10 cellular contexts compared by ENCODE assay signal in the genomic region with DNA sequence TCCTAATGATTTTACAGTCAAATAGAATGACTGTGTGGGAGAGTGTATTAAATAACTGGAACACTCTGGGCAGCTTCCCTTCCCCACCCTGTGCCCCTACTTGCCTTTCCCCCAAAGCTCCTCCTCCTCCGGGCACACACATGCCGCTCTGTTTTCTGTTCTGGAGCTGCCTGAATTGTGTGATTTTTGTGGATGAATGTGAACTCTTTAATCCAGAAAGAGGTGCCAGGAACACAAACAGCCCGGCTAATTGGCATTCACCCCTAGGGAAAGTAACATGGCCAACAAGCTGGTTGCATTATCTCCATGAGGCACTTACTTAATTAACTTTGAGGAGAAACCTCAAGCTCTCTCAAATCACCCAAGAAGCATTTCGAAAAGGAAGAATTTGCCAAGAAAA. TPM values are rescaled to one million over a fixed set of nuclear protein-coding genes. Genes with fewer than 3 reads are reported as not detected.
A peak's percentile ranks its signal among the peaks of the same experiment; 100 is the strongest.
DNase-seq lines count a peak whose midpoint lies in the region; ATAC-seq and TF ChIP-seq lines count a peak whose summit lies in the region.
"Had no signal": no experiment of that assay in that cellular context is flagged by ENCODE, and none has a peak within 500 bp of the region (broad histone marks: within the 10 kb centered on the region; RNA-seq: fewer than 3 reads in every experiment).

No MANE protein-coding gene starts in this region.

- no peaks in the 10 kb centered on the region for H3K4me1 Mint-ChIP-seq in activated T-helper 2 cell treated with anti-CD3 and anti-CD28 coated beads, Interferon-gamma antibody, Interleukin-2, Interleukin-4, amounts not matched to agents 10 μg/mL and 5 μg/mL and 100 μg/mL, durations not matched to agents 14 hours and 24 hours and 36 hours (ENCODE audit: low read depth)
- H3K4me1 Mint-ChIP-seq: naive B cell had no signal

- WGBS in esophagus squamous epithelium, 2 donors: 17 to 44% methylated on average over 4 of the region's 4 CpGs

- H3K27ac Mint-ChIP-seq in activated T-helper 2 cell treated with anti-CD3 and anti-CD28 coated beads, Interferon-gamma antibody, Interleukin-2, Interleukin-4, amounts not matched to agents 10 μg/mL and 5 μg/mL and 100 μg/mL, durations not matched to agents 14 hours and 24 hours and 36 hours: no peak overlapping the region
- H3K27ac Mint-ChIP-seq: activated CD8-positive, alpha-beta memory T cell treated with anti-CD3 and anti-CD28 coated beads, Interleukin-2, amount 10 ng/mL, durations not matched to agents 7 days and 5 days had no signal

- no peaks in the 10 kb centered on the region for H3K36me3 Mint-ChIP-seq in activated T-helper 2 cell treated with anti-CD3 and anti-CD28 coated beads, Interferon-gamma antibody, Interleukin-2, Interleukin-4, amounts not matched to agents 10 μg/mL and 5 μg/mL and 100 μg/mL, durations not matched to agents 14 hours and 24 hours and 36 hours (ENCODE audit: low read depth)
- H3K36me3 Mint-ChIP-seq: naive B cell had no signal

- no peak for DNase-seq in SK-N-MC (ENCODE audit: low read depth, low spot score)
- DNase-seq in esophagus squamous epithelium (lab: John Stamatoyannopoulos, UW): no peak
- no peak for DNase-seq in mucosa of descending colon
- DNase-seq in tibial artery: peak; percentile 30 to 73
- DNase-seq in activated CD8-positive, alpha-beta memory T cell treated with anti-CD3 and anti-CD28 coated beads, Interleukin-2, amount 50 U/mL, for 48 hours: no peak
- no peak for DNase-seq in activated gamma-delta T cell (lab: John Stamatoyannopoulos, UW)
- no peak for DNase-seq in activated T-helper 2 cell treated with anti-CD3 and anti-CD28 coated beads, Interferon-gamma antibody, Interleukin-2, Interleukin-4, amounts not matched to agents 10 μg/mL and 5 μg/mL and 100 μg/mL, durations not matched to agents 14 hours and 24 hours and 36 hours (ENCODE audit: low spot score)
- DNase-seq in NOMO-1 treated with dmso at 0.1 percent for 144 hours (lab: John Stamatoyannopoulos, UW; ENCODE audit: unreplicated experiment): no peak
- DNase-seq: activated CD8-positive, alpha-beta memory T cell treated with anti-CD3 and anti-CD28 coated beads, Interleukin-2, amount 10 ng/mL, durations not matched to agents 7 days and 5 days; naive B cell had no signal

- TF ChIP-seq CTCF in esophagus squamous epithelium (IDR thresholded peaks at IDR 0.05) (no peak), mucosa of descending colon (IDR thresholded peaks at IDR 0.05) (no peak), tibial artery (IDR thresholded peaks at IDR 0.05) (no peak)

- intact Hi-C loops in esophagus squamous epithelium (cut with DNase I) (no loop called here), mucosa of descending colon (cut with DNase I, micrococcal nuclease) (no loop called here), tibial artery (cut with DNase I; ENCODE audit: low total_unique reads) (no loop called here)
- intact Hi-C loops in activated T-helper 2 cell treated with anti-CD3 and anti-CD28 coated beads, Interferon-gamma antibody, Interleukin-2, Interleukin-4, amounts not matched to agents 10 μg/mL and 5 μg/mL and 100 μg/mL, durations not matched to agents 14 hours and 24 hours and 36 hours (cut with micrococcal nuclease): no loop called here

- H3K9me3 ChIP-seq in SK-N-MC (ENCODE audit: low read depth, low read length) (no peaks in the 10 kb centered on the region), esophagus squamous epithelium (no peaks in the 10 kb centered on the region), mucosa of descending colon (no peaks in the 10 kb centered on the region), tibial artery (no peaks in the 10 kb centered on the region)

- peak; percentile 21 for ATAC-seq in mucosa of descending colon
- ATAC-seq: activated CD8-positive, alpha-beta memory T cell treated with anti-CD3 and anti-CD28 coated beads, Interleukin-2, amount 10 ng/mL, durations not matched to agents 7 days and 5 days had no signal

- H3K27me3 ChIP-seq in esophagus squamous epithelium (no peaks in the 10 kb centered on the region), tibial artery (no peaks in the 10 kb centered on the region)

- no peaks in the 10 kb centered on the region for H3K9me3 Mint-ChIP-seq in activated T-helper 2 cell treated with anti-CD3 and anti-CD28 coated beads, Interferon-gamma antibody, Interleukin-2, Interleukin-4, amounts not matched to agents 10 μg/mL and 5 μg/mL and 100 μg/mL, durations not matched to agents 14 hours and 24 hours and 36 hours
- H3K9me3 Mint-ChIP-seq: naive B cell had no signal

- H3K27ac ChIP-seq in SK-N-MC: peak overlapping the region; percentile 38; the same call in 1 of the 2 replicates
- peak overlapping the region; percentile 28 to 69 (median 64) for H3K27ac ChIP-seq in esophagus squamous epithelium
- H3K27ac ChIP-seq in tibial artery: peak overlapping the region; percentile 70 to 83

- no peak overlapping the region for H3K4me3 Mint-ChIP-seq in activated T-helper 2 cell treated with anti-CD3 and anti-CD28 coated beads, Interferon-gamma antibody, Interleukin-2, Interleukin-4, amounts not matched to agents 10 μg/mL and 5 μg/mL and 100 μg/mL, durations not matched to agents 14 hours and 24 hours and 36 hours (ENCODE audit: low read depth)
- H3K4me3 Mint-ChIP-seq: activated CD8-positive, alpha-beta memory T cell treated with anti-CD3 and anti-CD28 coated beads, Interleukin-2, amount 10 ng/mL, durations not matched to agents 7 days and 5 days; naive B cell had no signal

- H3K4me3 ChIP-seq in SK-N-MC (no peak overlapping the region), esophagus squamous epithelium (peak overlapping the region in 1 of 4 donors; percentile 47), mucosa of descending colon (no peak overlapping the region), tibial artery (peak overlapping the region; percentile 25 to 35)

- peaks cover 0 to 45% (median 10%) of the 10 kb centered on the region in 3 donors for H3K4me1 ChIP-seq in esophagus squamous epithelium
- no peaks in the 10 kb centered on the region for H3K4me1 ChIP-seq in mucosa of descending colon (ENCODE audit: low read depth)
- peaks cover 0 to 74% (median 40%) of the 10 kb centered on the region in 4 donors for H3K4me1 ChIP-seq in tibial artery

- H3K36me3 ChIP-seq in SK-N-MC (ENCODE audit: insufficient read depth, low read length): no peaks in the 10 kb centered on the region
- H3K36me3 ChIP-seq in esophagus squamous epithelium: no peaks in the 10 kb centered on the region
- no peaks in the 10 kb centered on the region for H3K36me3 ChIP-seq in mucosa of descending colon (ENCODE audit: low read depth)
- H3K36me3 ChIP-seq in tibial artery: no peaks in the 10 kb centered on the region

- H3K9ac ChIP-seq in SK-N-MC (ENCODE audit: insufficient read length): no peak overlapping the region

- H3K27me3 Mint-ChIP-seq in activated T-helper 2 cell treated with anti-CD3 and anti-CD28 coated beads, Interferon-gamma antibody, Interleukin-2, Interleukin-4, amounts not matched to agents 10 μg/mL and 5 μg/mL and 100 μg/mL, durations not matched to agents 14 hours and 24 hours and 36 hours (ENCODE audit: low read depth): peaks cover 30% of the 10 kb centered on the region

- TF ChIP-seq POLR2A in esophagus squamous epithelium (IDR thresholded peaks at IDR 0.05): no peak

RNA-seq across cellular contexts. Expression of a gene that starts 28.2 kb away (rescaled TPM):
- total RNA-seq in esophagus squamous epithelium (1 to 10 TPM in 2 of 4 donors, under 1 TPM in 2; 0.53 to 7.0 (median 3.5) TPM), mucosa of descending colon (10 to 100 TPM in 1 of 3 donors, 1 to 10 TPM in 2; 1.3 to 45.0 (median 2.4) TPM)
- total RNA-seq in activated T-helper 2 cell treated with anti-CD3 and anti-CD28 coated beads, Interferon-gamma antibody, Interleukin-2, Interleukin-4, amounts not matched to agents 10 μg/mL and 5 μg/mL and 100 μg/mL, durations not matched to agents 14 hours and 24 hours and 36 hours: 2.3 and 3.0 TPM in 2 replicates

Comparison
In these comparisons a context has a peak if more than half of its experiments do, and no peak if none do; other contexts are left out.
1. DNase-seq: peak in tibial artery (2 of 2); none in SK-N-MC (single experiment), esophagus squamous epithelium (single experiment), mucosa of descending colon (0 of 3), activated CD8-positive, alpha-beta memory T cell treated with anti-CD3 and anti-CD28 coated beads, Interleukin-2, amount 50 U/mL, for 48 hours (single experiment), activated gamma-delta T cell (single experiment), activated T-helper 2 cell treated with anti-CD3 and anti-CD28 coated beads, Interferon-gamma antibody, Interleukin-2, Interleukin-4, amounts not matched to agents 10 μg/mL and 5 μg/mL and 100 μg/mL, durations not matched to agents 14 hours and 24 hours and 36 hours (single experiment) and NOMO-1 treated with dmso at 0.1 percent for 144 hours (single experiment).
2. H3K4me3 ChIP-seq: peak in tibial artery (2 of 2); none in SK-N-MC (single experiment) and mucosa of descending colon (single experiment).
3. Peak in every context shown above with its lines, with median percentiles within 50 percentile points of each other: H3K27ac ChIP-seq.